Comparison of ENCODE assay signal across 22 cellular contexts in the genomic region with DNA sequence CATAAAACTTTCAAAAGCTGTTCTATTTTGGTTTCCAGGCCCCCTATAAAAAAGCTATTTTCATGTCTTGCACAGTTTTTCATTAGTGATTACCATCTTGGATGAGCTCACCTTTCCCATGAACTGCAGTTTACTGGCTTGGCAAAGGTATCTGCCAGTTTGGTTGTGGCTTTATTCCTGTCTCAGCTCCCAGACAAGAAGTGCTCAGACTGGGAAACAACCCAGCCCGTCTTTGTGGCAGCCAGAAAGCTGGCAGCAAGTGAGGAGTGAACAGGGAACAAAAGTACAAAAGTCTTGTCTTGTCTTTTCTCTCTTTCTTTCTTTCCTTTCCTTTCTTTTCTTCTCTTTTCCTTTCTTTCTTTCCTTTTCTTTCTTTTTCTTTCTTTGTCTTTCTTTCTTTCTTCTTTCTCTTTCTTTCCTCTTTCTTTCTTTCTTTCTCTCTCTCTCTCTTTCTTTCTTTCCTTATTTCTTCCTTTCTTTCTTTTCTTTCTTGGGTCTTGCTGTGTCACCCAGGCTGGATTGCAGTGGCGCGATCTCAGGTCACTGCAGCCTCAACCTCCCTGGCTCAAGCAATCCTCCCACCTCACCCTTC.
DNase-seq lines count a peak whose midpoint lies in the region; ATAC-seq and TF ChIP-seq lines count a peak whose summit lies in the region.
"Had no signal": no experiment of that assay in that cellular context is flagged by ENCODE, and none has a peak within 500 bp of the region (broad histone marks: within the 10 kb centered on the region; RNA-seq: fewer than 3 reads in every experiment).

No MANE protein-coding gene starts in this region.

- H3K27ac ChIP-seq in GM23338 (ENCODE audit: low read depth) (no peak overlapping the region), endodermal cell (ENCODE audit: low read depth, low read length) (no peak overlapping the region), mesendoderm (ENCODE audit: low read depth, low read length) (no peak overlapping the region)
- H3K27ac ChIP-seq: parathyroid adenoma had no signal

- peaks cover 9% of the 10 kb centered on the region; the same call in 2 of the 3 replicates for H3K4me1 Mint-ChIP-seq in GM23338
- peaks cover 20% of the 10 kb centered on the region for H3K4me1 Mint-ChIP-seq in endodermal cell
- H3K4me1 Mint-ChIP-seq: activated B cell treated with CpG ODN at 0.5 μM for 24 hours; activated CD4-positive, alpha-beta memory T cell treated with anti-CD3 and anti-CD28 coated beads, Interleukin-2, amount 10 ng/mL, durations not matched to agents 7 days and 5 days; memory B cell; natural killer cell had no signal

- DNase-seq in ACHN (peak; percentile 9), GM23338 (ENCODE audit: low spot score) (no peak), endodermal cell (peak; percentile 26), mesendoderm (no peak), T1000 (lab: John Stamatoyannopoulos, UW) (no peak), NK-92 (lab: John Stamatoyannopoulos, UW; ENCODE audit: unreplicated experiment) (no peak)
- no peak for DNase-seq in activated T-cell treated with anti-CD3 and anti-CD28 coated beads, Interleukin-2, amount 50 U/mL, for 48 hours
- no peak for DNase-seq in stimulated activated CD4-positive, alpha-beta T cell treated with anti-CD3 and anti-CD28 coated beads, Interleukin-4, amount 100 ng/mL, for 1 hour
- DNase-seq: activated B cell treated with CpG ODN at 0.5 μM for 24 hours; activated CD4-positive, alpha-beta memory T cell treated with anti-CD3 and anti-CD28 coated beads, Interleukin-2, amount 10 ng/mL, durations not matched to agents 7 days and 5 days; activated naive CD4-positive, alpha-beta T cell; CD8-positive, alpha-beta T cell; Karpas-422; natural killer cell; NCI-H1092 treated with DMSO at 0.1 percent for 48 hours; NCI-H2107; NCI-H526 treated with DMSO at 0.1 percent for 48 hours; SIG-M5; stimulated activated CD4-positive, alpha-beta T cell treated with anti-CD3 and anti-CD28 coated beads, Interleukin-2, amount 100 ng/mL, for 48 hours had no signal

- in situ Hi-C loops in ACHN (cut with HindIII; ENCODE audit: low pct_ligation_motif_present, low pct_unique_long_range_greater_than_20kb, low sequenced_read_pairs): no loop called here

- H3K27ac Mint-ChIP-seq in GM23338: no peak overlapping the region
- no peak overlapping the region for H3K27ac Mint-ChIP-seq in endodermal cell
- H3K27ac Mint-ChIP-seq: activated B cell treated with CpG ODN at 0.5 μM for 24 hours; activated CD4-positive, alpha-beta memory T cell treated with anti-CD3 and anti-CD28 coated beads, Interleukin-2, amount 10 ng/mL, durations not matched to agents 7 days and 5 days; CD8-positive, alpha-beta T cell; memory B cell; natural killer cell; T-helper 1 cell treated with Interleukin-12 subunit alpha and Interleukin-12 subunit beta and Interleukin-4 antibody, amounts not matched to agents 30 μg/mL and 1 μg/mL, for 36 hours had no signal

- no peak overlapping the region for H3K18ac ChIP-seq in mesendoderm (ENCODE audit: low read length)

- H3K4me1 ChIP-seq in GM23338 (ENCODE audit: insufficient read depth) (peaks cover 4% of the 10 kb centered on the region; the same call in 1 of the 2 replicates), endodermal cell (ENCODE audit: control insufficient read depth, insufficient read depth, low read length) (peaks cover 11% of the 10 kb centered on the region), mesendoderm (ENCODE audit: control insufficient read depth, low read depth, low read length) (peaks cover 2% of the 10 kb centered on the region)

- no peak overlapping the region for H3K4me3 Mint-ChIP-seq in GM23338
- H3K4me3 Mint-ChIP-seq in endodermal cell: no peak overlapping the region
- H3K4me3 Mint-ChIP-seq: activated B cell treated with CpG ODN at 0.5 μM for 24 hours; activated CD4-positive, alpha-beta memory T cell treated with anti-CD3 and anti-CD28 coated beads, Interleukin-2, amount 10 ng/mL, durations not matched to agents 7 days and 5 days; CD8-positive, alpha-beta T cell; memory B cell; natural killer cell; T-helper 1 cell treated with Interleukin-12 subunit alpha and Interleukin-12 subunit beta and Interleukin-4 antibody, amounts not matched to agents 30 μg/mL and 1 μg/mL, for 36 hours had no signal

- TF ChIP-seq CTCF in GM23338 (conservative IDR thresholded peaks at IDR 0.05; ENCODE audit: low read depth in 2 of 2) (no peak), endodermal cell (conservative IDR thresholded peaks at IDR 0.05) (no peak)

- H4K5ac ChIP-seq in mesendoderm (ENCODE audit: low read length): no peak overlapping the region

- no peaks in the 10 kb centered on the region for H4K20me1 ChIP-seq in GM23338 (replicated peaks; ENCODE audit: insufficient read depth)

- H2BK5ac ChIP-seq in mesendoderm (ENCODE audit: low read length): no peak overlapping the region

- H3K4me2 ChIP-seq in GM23338 (no peak overlapping the region), mesendoderm (ENCODE audit: low read length) (no peak overlapping the region)

- H3K79me1 ChIP-seq in mesendoderm (ENCODE audit: low read length): no peaks in the 10 kb centered on the region

- 0 out of 2 replicates have a peak, but pooled peaks cover 4% of the 10 kb centered on the region for H3K9me2 ChIP-seq in GM23338 (ENCODE audit: insufficient read depth)

- H3K4me3 ChIP-seq in GM23338 (no peak overlapping the region), endodermal cell (ENCODE audit: low read length) (no peak overlapping the region), mesendoderm (ENCODE audit: low read length) (no peak overlapping the region)

- H4K8ac ChIP-seq in mesendoderm (ENCODE audit: low read depth, low read length): no peak overlapping the region

- no peak overlapping the region for H2BK120ac ChIP-seq in mesendoderm (ENCODE audit: low read depth, low read length)

- H3K9me3 ChIP-seq in endodermal cell (ENCODE audit: control insufficient read depth, low read length): peaks cover 13% of the 10 kb centered on the region

- H2AFZ ChIP-seq in GM23338: peak overlapping the region; percentile 43; the same call in 1 of the 2 replicates
- H2AFZ ChIP-seq: parathyroid adenoma had no signal

- no peaks in the 10 kb centered on the region for H3F3A ChIP-seq in GM23338 (replicated peaks; ENCODE audit: low read depth)

- no peak for ATAC-seq in GM23338
- ATAC-seq: CD8-positive, alpha-beta T cell; natural killer cell had no signal

- WGBS in endodermal cell (ENCODE audit: insufficient coverage in 1 of 2, insufficient read length in 1 of 2), 2 experiments: 60 to 98% methylated on average over 2 to 3 of the region's 3 CpGs
- WGBS in mesendoderm (ENCODE audit: extremely low coverage, insufficient coverage, low lambda C conversion rate): no CpG with 5 or more reads among the region's 3 CpGs

- no peak overlapping the region for H3K23ac ChIP-seq in mesendoderm (ENCODE audit: low read length)

- H3K27me3 Mint-ChIP-seq in GM23338 (ENCODE audit: insufficient read depth, low read depth, poor library complexity) (peaks cover 7% of the 10 kb centered on the region), endodermal cell (ENCODE audit: insufficient read depth) (no peaks in the 10 kb centered on the region)

- H3K9me3 Mint-ChIP-seq in GM23338 (peaks cover 16% of the 10 kb centered on the region; the same call in 2 of the 3 replicates), endodermal cell (peaks cover 24% of the 10 kb centered on the region)
- H3K9me3 Mint-ChIP-seq: CD8-positive, alpha-beta T cell; natural killer cell; T-helper 1 cell treated with Interleukin-12 subunit alpha and Interleukin-12 subunit beta and Interleukin-4 antibody, amounts not matched to agents 30 μg/mL and 1 μg/mL, for 36 hours had no signal

- no peaks in the 10 kb centered on the region for H3K27me3 ChIP-seq in GM23338 (ENCODE audit: insufficient read depth)
- H3K27me3 ChIP-seq in endodermal cell (ENCODE audit: control insufficient read depth, insufficient read depth, low read length, poor library complexity, severe bottlenecking): no peaks in the 10 kb centered on the region
- H3K27me3 ChIP-seq in mesendoderm (ENCODE audit: insufficient read depth, low read length, poor library complexity): no peaks in the 10 kb centered on the region

- H3K36me3 Mint-ChIP-seq in GM23338 (ENCODE audit: low read depth) (no peaks in the 10 kb centered on the region; the same call in 2 of the 3 replicates), endodermal cell (ENCODE audit: low read depth) (no peaks in the 10 kb centered on the region)
- H3K36me3 Mint-ChIP-seq: CD8-positive, alpha-beta T cell; memory B cell; natural killer cell had no signal

- no peaks in the 10 kb centered on the region for H3K79me2 ChIP-seq in GM23338 (replicated peaks; ENCODE audit: insufficient read depth)
- no peaks in the 10 kb centered on the region for H3K79me2 ChIP-seq in mesendoderm (ENCODE audit: control insufficient read depth, insufficient read depth, low read length)
- H3K79me2 ChIP-seq: parathyroid adenoma had no signal

- no peak overlapping the region for H2AK5ac ChIP-seq in mesendoderm (ENCODE audit: low read length)

- H2BK15ac ChIP-seq in mesendoderm (replicated peaks; ENCODE audit: low read depth): no peak overlapping the region

- peak overlapping the region; percentile 8 for H3K56ac ChIP-seq in mesendoderm (ENCODE audit: low read length)

- no peaks in the 10 kb centered on the region for H3K36me3 ChIP-seq in GM23338 (ENCODE audit: insufficient read depth)
- H3K36me3 ChIP-seq in endodermal cell (ENCODE audit: control insufficient read depth, insufficient read depth, low read length): no peaks in the 10 kb centered on the region
- no peaks in the 10 kb centered on the region for H3K36me3 ChIP-seq in mesendoderm (ENCODE audit: control insufficient read depth, insufficient read depth, low read length)

- H3K4ac ChIP-seq in mesendoderm (ENCODE audit: low read depth, low read length): no peak overlapping the region

- no peak overlapping the region for H3K9ac ChIP-seq in endodermal cell (ENCODE audit: extremely low read depth, low read length, poor library complexity, severe bottlenecking)
- H3K9ac ChIP-seq in mesendoderm (ENCODE audit: low read length): no peak overlapping the region
- H3K9ac ChIP-seq: parathyroid adenoma had no signal

TF ChIP-seq in GM23338, 12 proteins besides CTCF, POLR2A, EP300 and RAD21 (continues in another document):
- TF ChIP-seq ETS1 (IDR thresholded peaks at IDR 0.05) (no peak), EZH2phosphoT487 (IDR thresholded peaks at IDR 0.05; ENCODE audit: unreplicated experiment) (no peak), ZNF114 (CRISPR knock-in tag; IDR thresholded peaks at IDR 0.05) (no peak), NANOG (IDR thresholded peaks at IDR 0.05; ENCODE audit: borderline replicate concordance) (no peak)

Comparison
In these comparisons a context has a peak if more than half of its experiments do, and no peak if none do; other contexts are left out.
1. DNase-seq: peak in ACHN (single experiment) and endodermal cell (single experiment); none in GM23338 (single experiment), mesendoderm (single experiment), activated T-cell treated with anti-CD3 and anti-CD28 coated beads, Interleukin-2, amount 50 U/mL, for 48 hours (0 of 2), T1000 (single experiment), NK-92 (single experiment) and stimulated activated CD4-positive, alpha-beta T cell treated with anti-CD3 and anti-CD28 coated beads, Interleukin-4, amount 100 ng/mL, for 1 hour (single experiment).